In the genomic region with DNA sequence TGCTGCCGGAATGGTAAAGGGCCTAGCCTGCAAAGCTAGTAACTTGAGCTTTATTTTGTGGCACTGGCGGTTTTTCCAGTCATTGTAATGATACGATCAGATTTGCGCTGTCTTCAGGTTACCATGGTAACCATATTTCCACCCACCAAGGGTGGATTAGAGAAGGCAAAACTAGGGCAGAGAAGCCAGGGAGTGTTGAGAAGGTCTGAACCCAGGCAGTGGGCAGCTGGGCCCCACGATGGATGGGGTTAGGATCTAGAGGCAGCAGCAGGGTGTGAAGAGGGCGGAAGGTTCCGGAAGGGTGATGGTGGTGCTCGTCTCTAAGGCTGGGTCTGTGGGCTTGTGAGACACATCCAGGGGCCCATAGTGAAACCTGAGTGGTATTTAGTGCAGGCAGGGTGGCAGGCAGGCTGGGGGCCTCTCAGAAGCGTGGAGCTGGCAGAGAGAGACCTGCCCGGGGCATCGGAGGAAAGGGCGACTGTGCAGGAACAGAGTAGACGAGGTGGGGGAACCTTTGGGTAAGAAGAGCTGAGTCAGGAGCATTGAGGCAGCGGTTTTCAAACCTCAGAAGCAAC, we compare ENCODE assay signal across 1 cellular context.
TF ChIP-seq lines count a peak whose summit lies in the region.

No MANE protein-coding gene starts in this region.

TF ChIP-seq in K562, 482 proteins besides CTCF, POLR2A, EP300 and RAD21 (continued from another document):
- TF ChIP-seq, protein P1, sequence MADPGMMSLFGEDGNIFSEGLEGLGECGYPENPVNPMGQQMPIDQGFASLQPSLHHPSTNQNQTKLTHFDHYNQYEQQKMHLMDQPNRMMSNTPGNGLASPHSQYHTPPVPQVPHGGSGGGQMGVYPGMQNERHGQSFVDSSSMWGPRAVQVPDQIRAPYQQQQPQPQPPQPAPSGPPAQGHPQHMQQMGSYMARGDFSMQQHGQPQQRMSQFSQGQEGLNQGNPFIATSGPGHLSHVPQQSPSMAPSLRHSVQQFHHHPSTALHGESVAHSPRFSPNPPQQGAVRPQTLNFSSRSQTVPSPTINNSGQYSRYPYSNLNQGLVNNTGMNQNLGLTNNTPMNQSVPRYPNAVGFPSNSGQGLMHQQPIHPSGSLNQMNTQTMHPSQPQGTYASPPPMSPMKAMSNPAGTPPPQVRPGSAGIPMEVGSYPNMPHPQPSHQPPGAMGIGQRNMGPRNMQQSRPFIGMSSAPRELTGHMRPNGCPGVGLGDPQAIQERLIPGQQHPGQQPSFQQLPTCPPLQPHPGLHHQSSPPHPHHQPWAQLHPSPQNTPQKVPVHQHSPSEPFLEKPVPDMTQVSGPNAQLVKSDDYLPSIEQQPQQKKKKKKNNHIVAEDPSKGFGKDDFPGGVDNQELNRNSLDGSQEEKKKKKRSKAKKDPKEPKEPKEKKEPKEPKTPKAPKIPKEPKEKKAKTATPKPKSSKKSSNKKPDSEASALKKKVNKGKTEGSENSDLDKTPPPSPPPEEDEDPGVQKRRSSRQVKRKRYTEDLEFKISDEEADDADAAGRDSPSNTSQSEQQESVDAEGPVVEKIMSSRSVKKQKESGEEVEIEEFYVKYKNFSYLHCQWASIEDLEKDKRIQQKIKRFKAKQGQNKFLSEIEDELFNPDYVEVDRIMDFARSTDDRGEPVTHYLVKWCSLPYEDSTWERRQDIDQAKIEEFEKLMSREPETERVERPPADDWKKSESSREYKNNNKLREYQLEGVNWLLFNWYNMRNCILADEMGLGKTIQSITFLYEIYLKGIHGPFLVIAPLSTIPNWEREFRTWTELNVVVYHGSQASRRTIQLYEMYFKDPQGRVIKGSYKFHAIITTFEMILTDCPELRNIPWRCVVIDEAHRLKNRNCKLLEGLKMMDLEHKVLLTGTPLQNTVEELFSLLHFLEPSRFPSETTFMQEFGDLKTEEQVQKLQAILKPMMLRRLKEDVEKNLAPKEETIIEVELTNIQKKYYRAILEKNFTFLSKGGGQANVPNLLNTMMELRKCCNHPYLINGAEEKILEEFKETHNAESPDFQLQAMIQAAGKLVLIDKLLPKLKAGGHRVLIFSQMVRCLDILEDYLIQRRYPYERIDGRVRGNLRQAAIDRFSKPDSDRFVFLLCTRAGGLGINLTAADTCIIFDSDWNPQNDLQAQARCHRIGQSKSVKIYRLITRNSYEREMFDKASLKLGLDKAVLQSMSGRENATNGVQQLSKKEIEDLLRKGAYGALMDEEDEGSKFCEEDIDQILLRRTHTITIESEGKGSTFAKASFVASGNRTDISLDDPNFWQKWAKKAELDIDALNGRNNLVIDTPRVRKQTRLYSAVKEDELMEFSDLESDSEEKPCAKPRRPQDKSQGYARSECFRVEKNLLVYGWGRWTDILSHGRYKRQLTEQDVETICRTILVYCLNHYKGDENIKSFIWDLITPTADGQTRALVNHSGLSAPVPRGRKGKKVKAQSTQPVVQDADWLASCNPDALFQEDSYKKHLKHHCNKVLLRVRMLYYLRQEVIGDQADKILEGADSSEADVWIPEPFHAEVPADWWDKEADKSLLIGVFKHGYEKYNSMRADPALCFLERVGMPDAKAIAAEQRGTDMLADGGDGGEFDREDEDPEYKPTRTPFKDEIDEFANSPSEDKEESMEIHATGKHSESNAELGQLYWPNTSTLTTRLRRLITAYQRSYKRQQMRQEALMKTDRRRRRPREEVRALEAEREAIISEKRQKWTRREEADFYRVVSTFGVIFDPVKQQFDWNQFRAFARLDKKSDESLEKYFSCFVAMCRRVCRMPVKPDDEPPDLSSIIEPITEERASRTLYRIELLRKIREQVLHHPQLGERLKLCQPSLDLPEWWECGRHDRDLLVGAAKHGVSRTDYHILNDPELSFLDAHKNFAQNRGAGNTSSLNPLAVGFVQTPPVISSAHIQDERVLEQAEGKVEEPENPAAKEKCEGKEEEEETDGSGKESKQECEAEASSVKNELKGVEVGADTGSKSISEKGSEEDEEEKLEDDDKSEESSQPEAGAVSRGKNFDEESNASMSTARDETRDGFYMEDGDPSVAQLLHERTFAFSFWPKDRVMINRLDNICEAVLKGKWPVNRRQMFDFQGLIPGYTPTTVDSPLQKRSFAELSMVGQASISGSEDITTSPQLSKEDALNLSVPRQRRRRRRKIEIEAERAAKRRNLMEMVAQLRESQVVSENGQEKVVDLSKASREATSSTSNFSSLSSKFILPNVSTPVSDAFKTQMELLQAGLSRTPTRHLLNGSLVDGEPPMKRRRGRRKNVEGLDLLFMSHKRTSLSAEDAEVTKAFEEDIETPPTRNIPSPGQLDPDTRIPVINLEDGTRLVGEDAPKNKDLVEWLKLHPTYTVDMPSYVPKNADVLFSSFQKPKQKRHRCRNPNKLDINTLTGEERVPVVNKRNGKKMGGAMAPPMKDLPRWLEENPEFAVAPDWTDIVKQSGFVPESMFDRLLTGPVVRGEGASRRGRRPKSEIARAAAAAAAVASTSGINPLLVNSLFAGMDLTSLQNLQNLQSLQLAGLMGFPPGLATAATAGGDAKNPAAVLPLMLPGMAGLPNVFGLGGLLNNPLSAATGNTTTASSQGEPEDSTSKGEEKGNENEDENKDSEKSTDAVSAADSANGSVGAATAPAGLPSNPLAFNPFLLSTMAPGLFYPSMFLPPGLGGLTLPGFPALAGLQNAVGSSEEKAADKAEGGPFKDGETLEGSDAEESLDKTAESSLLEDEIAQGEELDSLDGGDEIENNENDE (IDR thresholded peaks at IDR 0.05; ENCODE audit: low read depth, low read length), result no peak
- peak; percentile 48; the same call in 1 of the 2 replicates for TF ChIP-seq C11orf30 (IDR thresholded peaks at IDR 0.05; ENCODE audit: low read depth)
- TF ChIP-seq SIN3A (IDR thresholded peaks at IDR 0.05; ENCODE audit: borderline replicate concordance in 2 of 2, control insufficient read depth in 1 of 2, low read depth in 2 of 2, low read length in 2 of 2), result no peak
- TF ChIP-seq BMI1 (IDR thresholded peaks at IDR 0.05; ENCODE audit: low read length), result peak; percentile 72; the same call in 1 of the 2 replicates
